ENCODE assay signal across 13 cellular contexts in genomic region chr19:35328851-35329285, GRCh38. TPM values are rescaled to one million over a fixed set of nuclear protein-coding genes. Genes with fewer than 3 reads are reported as not detected.
DNase-seq lines count a peak whose midpoint lies in the region; ATAC-seq lines count a peak whose summit lies in the region.
"Had no signal": no experiment of that assay in that cellular context is flagged by ENCODE, and none has a peak within 500 bp of the region (broad histone marks: within the 10 kb centered on the region; RNA-seq: fewer than 3 reads in every experiment).

TSS of gene CD22 (plus strand) at chr19:35329187. CDS start at chr19:35332041, 2,854 bp downstream.

- peaks cover 19% of the 10 kb centered on the region for H3K4me1 Mint-ChIP-seq in activated CD4-positive, alpha-beta T cell treated with anti-CD3 and anti-CD28 coated beads for 36 hours
- peaks cover 19% of the 10 kb centered on the region for H3K4me1 Mint-ChIP-seq in activated T-helper 2 cell treated with anti-CD3 and anti-CD28 coated beads, Interferon-gamma antibody, Interleukin-2, Interleukin-4, amounts not matched to agents 10 μg/mL and 5 μg/mL and 100 μg/mL, durations not matched to agents 14 hours and 24 hours and 36 hours (ENCODE audit: low read depth)
- peaks cover 39% of the 10 kb centered on the region for H3K4me1 Mint-ChIP-seq in stimulated activated naive CD8-positive, alpha-beta T cell treated with anti-CD3 and anti-CD28 coated beads, Interleukin-15, amount 100 ng/mL, for 72 hours
- H3K4me1 Mint-ChIP-seq: immature natural killer cell had no signal

- peaks cover 3% of the 10 kb centered on the region for H3K27me3 Mint-ChIP-seq in activated CD4-positive, alpha-beta T cell treated with anti-CD3 and anti-CD28 coated beads for 36 hours
- H3K27me3 Mint-ChIP-seq in activated T-helper 2 cell treated with anti-CD3 and anti-CD28 coated beads, Interferon-gamma antibody, Interleukin-2, Interleukin-4, amounts not matched to agents 10 μg/mL and 5 μg/mL and 100 μg/mL, durations not matched to agents 14 hours and 24 hours and 36 hours (ENCODE audit: low read depth): peaks cover 6% of the 10 kb centered on the region
- peaks cover 16% of the 10 kb centered on the region for H3K27me3 Mint-ChIP-seq in stimulated activated naive CD8-positive, alpha-beta T cell treated with anti-CD3 and anti-CD28 coated beads, Interleukin-15, amount 100 ng/mL, for 72 hours

- POLR2A ChIA-PET in activated CD4-positive, alpha-beta T cell treated with anti-CD3 and anti-CD28 coated beads for 36 hours (lab: Charles Lee): no interaction called here

- H3K9me3 Mint-ChIP-seq in activated CD4-positive, alpha-beta T cell treated with anti-CD3 and anti-CD28 coated beads for 36 hours (ENCODE audit: low read depth): no peaks in the 10 kb centered on the region
- no peaks in the 10 kb centered on the region for H3K9me3 Mint-ChIP-seq in activated T-helper 2 cell treated with anti-CD3 and anti-CD28 coated beads, Interferon-gamma antibody, Interleukin-2, Interleukin-4, amounts not matched to agents 10 μg/mL and 5 μg/mL and 100 μg/mL, durations not matched to agents 14 hours and 24 hours and 36 hours
- H3K9me3 Mint-ChIP-seq in stimulated activated naive CD8-positive, alpha-beta T cell treated with anti-CD3 and anti-CD28 coated beads, Interleukin-15, amount 100 ng/mL, for 72 hours: no peaks in the 10 kb centered on the region
- H3K9me3 Mint-ChIP-seq: immature natural killer cell had no signal

- CTCF ChIA-PET in activated CD4-positive, alpha-beta T cell treated with anti-CD3 and anti-CD28 coated beads for 36 hours (lab: Charles Lee): interaction anchor here (1.4 kb wide), 1 partner anchor 15 kb away, joined by 3 read pairs; no protein-coding TSS in a partner anchor

- H3K27ac Mint-ChIP-seq in activated CD4-positive, alpha-beta T cell treated with anti-CD3 and anti-CD28 coated beads for 36 hours: peak within 1 kb of the TSS; percentile 9
- H3K27ac Mint-ChIP-seq in activated T-helper 2 cell treated with anti-CD3 and anti-CD28 coated beads, Interferon-gamma antibody, Interleukin-2, Interleukin-4, amounts not matched to agents 10 μg/mL and 5 μg/mL and 100 μg/mL, durations not matched to agents 14 hours and 24 hours and 36 hours: peak within 1 kb of the TSS; percentile 23
- peak within 1 kb of the TSS; percentile 32 to 90 for H3K27ac Mint-ChIP-seq in stimulated activated naive CD8-positive, alpha-beta T cell treated with anti-CD3 and anti-CD28 coated beads, Interleukin-15, amount 100 ng/mL, for 72 hours
- H3K27ac Mint-ChIP-seq: immature natural killer cell had no signal

- ATAC-seq in activated CD4-positive, alpha-beta T cell treated with anti-CD3 and anti-CD28 coated beads for 36 hours: peak; percentile 36
- ATAC-seq in stimulated activated naive CD8-positive, alpha-beta T cell treated with anti-CD3 and anti-CD28 coated beads, Interleukin-15, amount 100 ng/mL, for 72 hours: peak; percentile 81
- ATAC-seq in GM21526 (IDR thresholded peaks at IDR 0.05; ENCODE audit: low FRiP score, unreplicated experiment): no peak
- ATAC-seq in GM18519 (IDR thresholded peaks at IDR 0.05; ENCODE audit: low FRiP score, unreplicated experiment): no peak
- no peak for ATAC-seq in HG03196 (IDR thresholded peaks at IDR 0.05; ENCODE audit: unreplicated experiment)
- ATAC-seq: PC-3 had no signal

- no peak within 1 kb of the TSS for H3K4me3 Mint-ChIP-seq in activated CD4-positive, alpha-beta T cell treated with anti-CD3 and anti-CD28 coated beads for 36 hours
- no peak within 1 kb of the TSS for H3K4me3 Mint-ChIP-seq in activated T-helper 2 cell treated with anti-CD3 and anti-CD28 coated beads, Interferon-gamma antibody, Interleukin-2, Interleukin-4, amounts not matched to agents 10 μg/mL and 5 μg/mL and 100 μg/mL, durations not matched to agents 14 hours and 24 hours and 36 hours (ENCODE audit: low read depth)
- peak within 1 kb of the TSS; percentile 32 to 69 for H3K4me3 Mint-ChIP-seq in stimulated activated naive CD8-positive, alpha-beta T cell treated with anti-CD3 and anti-CD28 coated beads, Interleukin-15, amount 100 ng/mL, for 72 hours
- H3K4me3 Mint-ChIP-seq: immature natural killer cell had no signal

- intact Hi-C loops in activated CD4-positive, alpha-beta T cell treated with anti-CD3 and anti-CD28 coated beads for 36 hours (cut with DNase I, micrococcal nuclease): no loop called here
- intact Hi-C loops in activated T-helper 2 cell treated with anti-CD3 and anti-CD28 coated beads, Interferon-gamma antibody, Interleukin-2, Interleukin-4, amounts not matched to agents 10 μg/mL and 5 μg/mL and 100 μg/mL, durations not matched to agents 14 hours and 24 hours and 36 hours (cut with micrococcal nuclease): no loop called here

- no peaks in the 10 kb centered on the region for H3K36me3 Mint-ChIP-seq in activated CD4-positive, alpha-beta T cell treated with anti-CD3 and anti-CD28 coated beads for 36 hours (ENCODE audit: low read depth)
- no peaks in the 10 kb centered on the region for H3K36me3 Mint-ChIP-seq in activated T-helper 2 cell treated with anti-CD3 and anti-CD28 coated beads, Interferon-gamma antibody, Interleukin-2, Interleukin-4, amounts not matched to agents 10 μg/mL and 5 μg/mL and 100 μg/mL, durations not matched to agents 14 hours and 24 hours and 36 hours (ENCODE audit: low read depth)
- H3K36me3 Mint-ChIP-seq: immature natural killer cell had no signal

- no peak for DNase-seq in activated CD4-positive, alpha-beta T cell treated with anti-CD3 and anti-CD28 coated beads for 36 hours
- DNase-seq in activated CD4-positive, alpha-beta T cell treated with anti-CD3 and anti-CD28 coated beads for 1 hour: no peak
- DNase-seq in Kasumi-1 (lab: John Stamatoyannopoulos, UW): peak; percentile 78 to 90
- DNase-seq in activated T-helper 2 cell treated with anti-CD3 and anti-CD28 coated beads, Interferon-gamma antibody, Interleukin-2, Interleukin-4, amounts not matched to agents 10 μg/mL and 5 μg/mL and 100 μg/mL, durations not matched to agents 14 hours and 24 hours and 36 hours (ENCODE audit: low spot score): no peak
- peak in 1 of 2 donors; percentile 41 for DNase-seq in stimulated activated naive CD8-positive, alpha-beta T cell treated with anti-CD3 and anti-CD28 coated beads, Interleukin-15, amount 100 ng/mL, for 72 hours
- DNase-seq: immature natural killer cell; nucleus accumbens; PC-3; stimulated activated CD4-positive, alpha-beta T cell treated with anti-CD3 and anti-CD28 coated beads, Interleukin-2, amount 100 ng/mL, for 24 hours; thyroid gland had no signal

RNA-seq across cellular contexts. Expression of gene CD22, which starts in this region (rescaled TPM):
- 1 to 10 TPM; 3.5 to 4.1 TPM for total RNA-seq in activated CD4-positive, alpha-beta T cell treated with anti-CD3 and anti-CD28 coated beads for 36 hours
- total RNA-seq in activated T-helper 2 cell treated with anti-CD3 and anti-CD28 coated beads, Interferon-gamma antibody, Interleukin-2, Interleukin-4, amounts not matched to agents 10 μg/mL and 5 μg/mL and 100 μg/mL, durations not matched to agents 14 hours and 24 hours and 36 hours: 4.0 and 5.5 TPM in 2 replicates

Comparison
In these comparisons a context has a peak if more than half of its experiments do, and no peak if none do; other contexts are left out.
1. ATAC-seq: peak in activated CD4-positive, alpha-beta T cell treated with anti-CD3 and anti-CD28 coated beads for 36 hours (single experiment) and stimulated activated naive CD8-positive, alpha-beta T cell treated with anti-CD3 and anti-CD28 coated beads, Interleukin-15, amount 100 ng/mL, for 72 hours (single experiment); none in GM21526 (single experiment), GM18519 (single experiment) and HG03196 (single experiment).
2. DNase-seq: peak in Kasumi-1 (2 of 2); none in activated CD4-positive, alpha-beta T cell treated with anti-CD3 and anti-CD28 coated beads for 36 hours (single experiment), activated CD4-positive, alpha-beta T cell treated with anti-CD3 and anti-CD28 coated beads for 1 hour (single experiment) and activated T-helper 2 cell treated with anti-CD3 and anti-CD28 coated beads, Interferon-gamma antibody, Interleukin-2, Interleukin-4, amounts not matched to agents 10 μg/mL and 5 μg/mL and 100 μg/mL, durations not matched to agents 14 hours and 24 hours and 36 hours (single experiment).
3. H3K27ac Mint-ChIP-seq: peak in every context shown above with its lines; median percentile 61 in stimulated activated naive CD8-positive, alpha-beta T cell treated with anti-CD3 and anti-CD28 coated beads, Interleukin-15, amount 100 ng/mL, for 72 hours; 23 in activated T-helper 2 cell treated with anti-CD3 and anti-CD28 coated beads, Interferon-gamma antibody, Interleukin-2, Interleukin-4, amounts not matched to agents 10 μg/mL and 5 μg/mL and 100 μg/mL, durations not matched to agents 14 hours and 24 hours and 36 hours; 9 in activated CD4-positive, alpha-beta T cell treated with anti-CD3 and anti-CD28 coated beads for 36 hours.
4. H3K4me3 Mint-ChIP-seq: peak in stimulated activated naive CD8-positive, alpha-beta T cell treated with anti-CD3 and anti-CD28 coated beads, Interleukin-15, amount 100 ng/mL, for 72 hours (2 of 2); none in activated CD4-positive, alpha-beta T cell treated with anti-CD3 and anti-CD28 coated beads for 36 hours (single experiment) and activated T-helper 2 cell treated with anti-CD3 and anti-CD28 coated beads, Interferon-gamma antibody, Interleukin-2, Interleukin-4, amounts not matched to agents 10 μg/mL and 5 μg/mL and 100 μg/mL, durations not matched to agents 14 hours and 24 hours and 36 hours (single experiment).